Comparison of ENCODE assay signal across 1 cellular context in the genomic region with DNA sequence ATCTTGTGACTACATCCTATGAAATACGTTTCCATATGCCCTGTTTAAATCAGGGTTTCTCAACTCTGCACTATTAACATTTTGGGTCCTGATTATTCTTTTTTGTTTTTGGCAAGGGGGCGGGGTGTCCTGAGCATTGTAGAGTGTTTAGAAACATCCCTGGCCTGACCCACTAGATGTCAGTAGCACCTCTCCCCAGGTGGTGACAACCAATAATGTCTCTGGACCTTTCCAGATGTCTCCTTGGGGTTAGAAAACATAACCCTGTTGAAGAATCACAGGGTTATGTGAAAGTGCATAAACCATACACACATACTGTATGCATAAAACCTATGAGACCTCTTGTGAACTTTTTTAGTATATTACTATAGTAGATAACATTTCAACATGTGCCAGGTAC.
TF ChIP-seq lines count a peak whose summit lies in the region.

No MANE protein-coding gene starts in this region.

TF ChIP-seq in SK-N-SH treated with all-trans-retinoic acid at 6 μM for 48 hours, 23 proteins besides CTCF, POLR2A, EP300 and RAD21 (continued from another document):
- TF ChIP-seq, protein P1, sequence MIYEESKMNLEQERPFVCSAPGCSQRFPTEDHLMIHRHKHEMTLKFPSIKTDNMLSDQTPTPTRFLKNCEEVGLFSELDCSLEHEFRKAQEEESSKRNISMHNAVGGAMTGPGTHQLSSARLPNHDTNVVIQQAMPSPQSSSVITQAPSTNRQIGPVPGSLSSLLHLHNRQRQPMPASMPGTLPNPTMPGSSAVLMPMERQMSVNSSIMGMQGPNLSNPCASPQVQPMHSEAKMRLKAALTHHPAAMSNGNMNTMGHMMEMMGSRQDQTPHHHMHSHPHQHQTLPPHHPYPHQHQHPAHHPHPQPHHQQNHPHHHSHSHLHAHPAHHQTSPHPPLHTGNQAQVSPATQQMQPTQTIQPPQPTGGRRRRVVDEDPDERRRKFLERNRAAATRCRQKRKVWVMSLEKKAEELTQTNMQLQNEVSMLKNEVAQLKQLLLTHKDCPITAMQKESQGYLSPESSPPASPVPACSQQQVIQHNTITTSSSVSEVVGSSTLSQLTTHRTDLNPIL (CRISPR knock-in tag; IDR thresholded peaks at IDR 0.05; ENCODE audit: low read depth), result no peak
- TF ChIP-seq, protein P2, sequence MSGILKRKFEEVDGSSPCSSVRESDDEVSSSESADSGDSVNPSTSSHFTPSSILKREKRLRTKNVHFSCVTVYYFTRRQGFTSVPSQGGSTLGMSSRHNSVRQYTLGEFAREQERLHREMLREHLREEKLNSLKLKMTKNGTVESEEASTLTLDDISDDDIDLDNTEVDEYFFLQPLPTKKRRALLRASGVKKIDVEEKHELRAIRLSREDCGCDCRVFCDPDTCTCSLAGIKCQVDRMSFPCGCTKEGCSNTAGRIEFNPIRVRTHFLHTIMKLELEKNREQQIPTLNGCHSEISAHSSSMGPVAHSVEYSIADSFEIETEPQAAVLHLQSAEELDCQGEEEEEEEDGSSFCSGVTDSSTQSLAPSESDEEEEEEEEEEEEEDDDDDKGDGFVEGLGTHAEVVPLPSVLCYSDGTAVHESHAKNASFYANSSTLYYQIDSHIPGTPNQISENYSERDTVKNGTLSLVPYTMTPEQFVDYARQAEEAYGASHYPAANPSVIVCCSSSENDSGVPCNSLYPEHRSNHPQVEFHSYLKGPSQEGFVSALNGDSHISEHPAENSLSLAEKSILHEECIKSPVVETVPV (CRISPR knock-in tag; IDR thresholded peaks at IDR 0.05), result no peak
- no peak for TF ChIP-seq RARB (CRISPR knock-in tag; IDR thresholded peaks at IDR 0.05)
- TF ChIP-seq, protein P3, sequence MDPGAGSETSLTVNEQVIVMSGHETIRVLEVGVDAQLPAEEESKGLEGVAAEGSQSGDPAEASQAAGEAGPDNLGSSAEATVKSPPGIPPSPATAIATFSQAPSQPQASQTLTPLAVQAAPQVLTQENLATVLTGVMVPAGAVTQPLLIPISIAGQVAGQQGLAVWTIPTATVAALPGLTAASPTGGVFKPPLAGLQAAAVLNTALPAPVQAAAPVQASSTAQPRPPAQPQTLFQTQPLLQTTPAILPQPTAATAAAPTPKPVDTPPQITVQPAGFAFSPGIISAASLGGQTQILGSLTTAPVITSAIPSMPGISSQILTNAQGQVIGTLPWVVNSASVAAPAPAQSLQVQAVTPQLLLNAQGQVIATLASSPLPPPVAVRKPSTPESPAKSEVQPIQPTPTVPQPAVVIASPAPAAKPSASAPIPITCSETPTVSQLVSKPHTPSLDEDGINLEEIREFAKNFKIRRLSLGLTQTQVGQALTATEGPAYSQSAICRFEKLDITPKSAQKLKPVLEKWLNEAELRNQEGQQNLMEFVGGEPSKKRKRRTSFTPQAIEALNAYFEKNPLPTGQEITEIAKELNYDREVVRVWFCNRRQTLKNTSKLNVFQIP (CRISPR knock-in tag; IDR thresholded peaks at IDR 0.05; ENCODE audit: borderline replicate concordance, low read depth), result no peak
